Comparison of ENCODE assay signal across 13 cellular contexts in the genomic region with DNA sequence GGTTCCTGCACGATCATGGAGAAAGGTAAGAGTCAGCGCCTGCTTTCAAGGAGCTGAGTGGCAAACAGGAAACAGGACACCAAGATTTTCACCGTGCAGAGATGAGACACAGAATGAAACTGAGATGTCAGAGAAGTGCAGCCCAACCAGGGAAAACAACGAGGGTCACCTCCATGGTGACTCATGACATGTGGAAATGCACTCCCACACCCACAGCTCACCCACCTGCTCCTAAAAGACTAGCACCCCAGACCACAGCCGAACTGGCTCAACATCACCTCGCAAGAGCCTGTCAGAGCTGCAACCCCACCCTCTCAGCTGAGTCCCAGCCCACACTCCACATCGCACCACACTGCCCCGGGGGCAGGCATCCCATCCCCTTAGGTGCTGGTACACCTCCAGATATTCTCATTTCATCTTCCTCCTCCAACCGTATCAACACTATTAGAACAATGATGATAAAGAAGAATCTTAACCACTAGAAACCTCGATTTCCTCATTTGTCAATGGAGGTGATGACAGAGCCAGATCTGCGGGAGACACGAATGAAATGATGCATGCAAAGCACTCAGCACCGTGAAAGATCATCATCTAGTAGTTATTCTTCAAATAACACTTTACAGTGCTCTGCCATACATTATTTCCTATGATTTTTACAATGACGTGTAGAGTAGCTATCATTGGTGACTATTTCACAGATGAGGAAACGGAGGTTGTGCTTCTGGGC.
DNase-seq lines count a peak whose midpoint lies in the region; ATAC-seq and TF ChIP-seq lines count a peak whose summit lies in the region.
"Had no signal": no experiment of that assay in that cellular context is flagged by ENCODE, and none has a peak within 500 bp of the region (broad histone marks: within the 10 kb centered on the region; RNA-seq: fewer than 3 reads in every experiment).

No MANE protein-coding gene starts in this region.

- peak overlapping the region; percentile 28 for H3K27ac Mint-ChIP-seq in activated naive CD8-positive, alpha-beta T cell treated with anti-CD3 and anti-CD28 coated beads, Interleukin-2, amount 10 ng/mL, durations not matched to agents 7 days and 5 days

- H3K4me2 ChIP-seq in OCI-LY3 (ENCODE audit: low read length) = peak overlapping the region; percentile 56

- H3K9me3 Mint-ChIP-seq in activated naive CD8-positive, alpha-beta T cell treated with anti-CD3 and anti-CD28 coated beads, Interleukin-2, amount 10 ng/mL, durations not matched to agents 7 days and 5 days = peaks cover 2% of the 10 kb centered on the region

- no peaks in the 10 kb centered on the region for H3K36me3 Mint-ChIP-seq in activated naive CD8-positive, alpha-beta T cell treated with anti-CD3 and anti-CD28 coated beads, Interleukin-2, amount 10 ng/mL, durations not matched to agents 7 days and 5 days

- no peak overlapping the region for H3K9ac ChIP-seq in OCI-LY3 (ENCODE audit: low read length)

- H2AFZ ChIP-seq in OCI-LY3 (ENCODE audit: low read depth, low read length) = 0 out of 2 replicates have a peak overlapping the region, but pooled peaks have one; percentile 39

- no peaks in the 10 kb centered on the region for H3K9me3 ChIP-seq in OCI-LY3 (ENCODE audit: insufficient read depth, low read length)

- peak; percentile 19 for DNase-seq in NCI-H510A treated with DMSO at 0.1 percent for 48 hours (lab: John Stamatoyannopoulos, UW)
- no peak for DNase-seq in NCI-H510A (lab: John Stamatoyannopoulos, UW)
- peak; percentile 29 for DNase-seq in activated naive CD8-positive, alpha-beta T cell treated with anti-CD3 and anti-CD28 coated beads, Interleukin-2, amount 10 ng/mL, durations not matched to agents 7 days and 5 days
- peak in 2 of 3 donors; percentile 36 to 38 for DNase-seq in stimulated activated CD4-positive, alpha-beta T cell treated with anti-CD3 and anti-CD28 coated beads, TNF-alpha, amount 100 ng/mL, for 48 hours (ENCODE audit: low read depth in 3 of 3)
- DNase-seq in Right ventricle myocardium superior = no peak
- no peak for DNase-seq in left ventricle myocardium superior
- DNase-seq: amygdala, dermis blood vessel endothelial cell, midbrain, NCI-H1436 treated with DMSO at 0.1 percent for 48 hours had no signal

- peaks cover 10% of the 10 kb centered on the region for H3K4me1 Mint-ChIP-seq in activated naive CD8-positive, alpha-beta T cell treated with anti-CD3 and anti-CD28 coated beads, Interleukin-2, amount 10 ng/mL, durations not matched to agents 7 days and 5 days

- ATAC-seq in activated naive CD8-positive, alpha-beta T cell treated with anti-CD3 and anti-CD28 coated beads, Interleukin-2, amount 10 ng/mL, durations not matched to agents 7 days and 5 days (ENCODE audit: low read depth) = peak; percentile 74
- ATAC-seq in GM21390 (IDR thresholded peaks at IDR 0.05; ENCODE audit: unreplicated experiment) = no peak
- no peak for ATAC-seq in Right ventricle myocardium superior (ENCODE audit: poor library complexity)
- ATAC-seq in left ventricle myocardium superior = no peak

- peaks cover 22% of the 10 kb centered on the region for H3K27me3 ChIP-seq in OCI-LY3 (ENCODE audit: low read depth, low read length)

- peak overlapping the region; percentile 48 for H3K4me3 Mint-ChIP-seq in activated naive CD8-positive, alpha-beta T cell treated with anti-CD3 and anti-CD28 coated beads, Interleukin-2, amount 10 ng/mL, durations not matched to agents 7 days and 5 days

- no peak for TF ChIP-seq CTCF in OCI-LY3 (IDR thresholded peaks at IDR 0.05; ENCODE audit: low read depth, low read length)

- peaks cover 32% of the 10 kb centered on the region for H3K27me3 Mint-ChIP-seq in activated naive CD8-positive, alpha-beta T cell treated with anti-CD3 and anti-CD28 coated beads, Interleukin-2, amount 10 ng/mL, durations not matched to agents 7 days and 5 days

- H3K4me3 ChIP-seq in OCI-LY3 (ENCODE audit: low read length) = peak overlapping the region; percentile 40
- H3K4me3 ChIP-seq: SK-N-MC had no signal

- H3K4me1 ChIP-seq in OCI-LY3 (ENCODE audit: low read length) = peaks cover 8% of the 10 kb centered on the region; the same call in 1 of the 2 replicates

- POLR2A ChIA-PET in activated naive CD8-positive, alpha-beta T cell treated with anti-CD3 and anti-CD28 coated beads, Interleukin-2, amount 10 ng/mL, durations not matched to agents 7 days and 5 days (lab: Charles Lee) = no interaction called here

- no peak overlapping the region for H3K27ac ChIP-seq in OCI-LY3 (ENCODE audit: low read length)
- H3K27ac ChIP-seq: SK-N-MC had no signal

- no peaks in the 10 kb centered on the region for H4K20me1 ChIP-seq in OCI-LY3 (ENCODE audit: insufficient read depth, low read length)

- H3K79me2 ChIP-seq in OCI-LY3 (ENCODE audit: low read length) = no peaks in the 10 kb centered on the region

- intact Hi-C loops in Right ventricle myocardium superior (cut with DNase I) (no loop called here), left ventricle myocardium superior (cut with micrococcal nuclease) (no loop called here)

- no peaks in the 10 kb centered on the region for H3K36me3 ChIP-seq in OCI-LY3 (replicated peaks; ENCODE audit: low read depth, low read length)

Comparison
In these comparisons a context has a peak if more than half of its experiments do, and no peak if none do; other contexts are left out.
1. DNase-seq: peak in NCI-H510A treated with DMSO at 0.1 percent for 48 hours (single experiment), activated naive CD8-positive, alpha-beta T cell treated with anti-CD3 and anti-CD28 coated beads, Interleukin-2, amount 10 ng/mL, durations not matched to agents 7 days and 5 days (single experiment) and stimulated activated CD4-positive, alpha-beta T cell treated with anti-CD3 and anti-CD28 coated beads, TNF-alpha, amount 100 ng/mL, for 48 hours (2 of 3); none in NCI-H510A (single experiment), Right ventricle myocardium superior (single experiment) and left ventricle myocardium superior (single experiment).